In the genomic region with DNA sequence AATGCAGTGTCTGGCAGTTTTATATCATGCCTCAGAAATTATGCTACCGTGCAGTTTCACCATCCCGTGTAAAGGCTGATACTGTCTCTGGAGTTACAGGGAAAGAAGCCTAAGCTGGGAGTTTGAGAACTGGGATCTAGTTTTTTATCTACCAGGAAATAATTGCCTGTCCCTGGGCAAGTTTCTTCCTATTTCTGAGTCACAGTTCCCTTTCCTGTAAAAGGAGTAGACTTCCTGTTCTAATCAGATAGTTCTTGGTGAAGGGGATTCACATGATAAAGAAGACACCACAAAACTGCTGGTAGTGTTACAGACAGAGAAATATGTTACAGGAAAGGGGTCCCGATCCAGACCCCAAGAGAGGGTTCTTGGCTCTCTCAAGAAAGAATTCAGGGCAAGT, we compare ENCODE assay signal across 17 cellular contexts. TPM values are rescaled to one million over a fixed set of nuclear protein-coding genes. Genes with fewer than 3 reads are reported as not detected.
A peak's percentile ranks its signal among the peaks of the same experiment; 100 is the strongest.
DNase-seq lines count a peak whose midpoint lies in the region; ATAC-seq and TF ChIP-seq lines count a peak whose summit lies in the region.
"Had no signal": no experiment of that assay in that cellular context is flagged by ENCODE, and none has a peak within 500 bp of the region (broad histone marks: within the 10 kb centered on the region; RNA-seq: fewer than 3 reads in every experiment).

No MANE protein-coding gene starts in this region.

- no peak overlapping the region for H3K4me3 ChIP-seq in psoas muscle
- H3K4me3 ChIP-seq: neural progenitor cell, tibial nerve had no signal

- H3K4me1 Mint-ChIP-seq in activated CD4-positive, alpha-beta T cell treated with anti-CD3 and anti-CD28 coated beads for 36 hours, result peaks cover 81% of the 10 kb centered on the region
- peaks cover 64% of the 10 kb centered on the region for H3K4me1 Mint-ChIP-seq in central memory CD8-positive, alpha-beta T cell

- CTCF ChIA-PET in activated CD4-positive, alpha-beta T cell treated with anti-CD3 and anti-CD28 coated beads for 36 hours (lab: Charles Lee), result no interaction called here

- DNase-seq in activated CD4-positive, alpha-beta T cell treated with anti-CD3 and anti-CD28 coated beads for 36 hours, result no peak
- no peak for DNase-seq in activated CD4-positive, alpha-beta T cell treated with anti-CD3 and anti-CD28 coated beads for 48 hours
- peak; percentile 44 for DNase-seq in KBM-7
- no peak for DNase-seq in central memory CD8-positive, alpha-beta T cell (ENCODE audit: low spot score in 2 of 2)
- DNase-seq in psoas muscle, result no peak
- DNase-seq in NCI-H82 (lab: John Stamatoyannopoulos, UW), result no peak
- no peak for DNase-seq in posterior vena cava (ENCODE audit: low spot score)
- DNase-seq: aorta; DMS 273 treated with DMSO at 0.1 percent for 48 hours; effector CD4-positive, alpha-beta T cell; glutamatergic neuron; left colon; small intestine; WERI-Rb-1 had no signal

- no peaks in the 10 kb centered on the region for H3K9me3 ChIP-seq in psoas muscle
- H3K9me3 ChIP-seq: tibial nerve had no signal

- H3K27ac ChIP-seq in psoas muscle, result peak overlapping the region; percentile 74
- H3K27ac ChIP-seq: neural progenitor cell, WERI-Rb-1 had no signal

- H3K36me3 ChIP-seq in psoas muscle (ENCODE audit: insufficient read depth in 1 of 2, low read depth in 1 of 2), result peaks cover 7 to 33% of the 10 kb centered on the region in 2 donors
- H3K36me3 ChIP-seq: neural progenitor cell, WERI-Rb-1 had no signal

- peaks cover 12% of the 10 kb centered on the region for H3K9me3 Mint-ChIP-seq in activated CD4-positive, alpha-beta T cell treated with anti-CD3 and anti-CD28 coated beads for 36 hours (ENCODE audit: low read depth)
- H3K9me3 Mint-ChIP-seq in central memory CD8-positive, alpha-beta T cell, result no peaks in the 10 kb centered on the region
- H3K9me3 Mint-ChIP-seq: neural progenitor cell had no signal

- intact Hi-C loops in activated CD4-positive, alpha-beta T cell treated with anti-CD3 and anti-CD28 coated beads for 36 hours (cut with DNase I, micrococcal nuclease), result no loop called here
- intact Hi-C loops in psoas muscle (cut with DNase I), result no loop called here
- intact Hi-C loops in posterior vena cava (cut with DNase I), result no loop called here

- no peaks in the 10 kb centered on the region for H3K27me3 Mint-ChIP-seq in activated CD4-positive, alpha-beta T cell treated with anti-CD3 and anti-CD28 coated beads for 36 hours
- H3K27me3 Mint-ChIP-seq in central memory CD8-positive, alpha-beta T cell, result no peaks in the 10 kb centered on the region

- H3K36me3 Mint-ChIP-seq in activated CD4-positive, alpha-beta T cell treated with anti-CD3 and anti-CD28 coated beads for 36 hours (ENCODE audit: low read depth), result peaks cover 55% of the 10 kb centered on the region
- H3K36me3 Mint-ChIP-seq in central memory CD8-positive, alpha-beta T cell (ENCODE audit: insufficient read depth), result peaks cover 43% of the 10 kb centered on the region

- POLR2A ChIA-PET in activated CD4-positive, alpha-beta T cell treated with anti-CD3 and anti-CD28 coated beads for 36 hours (lab: Charles Lee), result interaction anchor here (0.6 kb wide), 1 partner anchor 19 kb away, joined by 6 read pairs; no protein-coding TSS in a partner anchor

- ATAC-seq in activated CD4-positive, alpha-beta T cell treated with anti-CD3 and anti-CD28 coated beads for 36 hours, result no peak
- no peak for ATAC-seq in central memory CD8-positive, alpha-beta T cell (replicated peaks; ENCODE audit: extremely low read depth, poor library complexity, severe bottlenecking)
- no peak for ATAC-seq in psoas muscle
- ATAC-seq in GM21529 (IDR thresholded peaks at IDR 0.05; ENCODE audit: unreplicated experiment), result no peak
- ATAC-seq: left colon had no signal

- no peak for TF ChIP-seq CTCF in psoas muscle (IDR thresholded peaks at IDR 0.05)

- peaks cover 48% of the 10 kb centered on the region for H3K4me1 ChIP-seq in psoas muscle

- peak overlapping the region; percentile 80 for H3K27ac Mint-ChIP-seq in activated CD4-positive, alpha-beta T cell treated with anti-CD3 and anti-CD28 coated beads for 36 hours
- peak overlapping the region; percentile 68 for H3K27ac Mint-ChIP-seq in central memory CD8-positive, alpha-beta T cell (ENCODE audit: low read depth)
- H3K27ac Mint-ChIP-seq: neural progenitor cell had no signal

- in situ Hi-C loops in KBM-7 (cut with MboI; ENCODE audit: low pct_unique_long_range_greater_than_20kb, low sequenced_read_pairs), result no loop called here

- WGBS in psoas muscle, 3 donors, result 80 to 92% (median 85%) methylated on average over 3 of the region's 3 CpGs

- H3K4me3 Mint-ChIP-seq in activated CD4-positive, alpha-beta T cell treated with anti-CD3 and anti-CD28 coated beads for 36 hours, result no peak overlapping the region
- H3K4me3 Mint-ChIP-seq in central memory CD8-positive, alpha-beta T cell, result no peak overlapping the region
- H3K4me3 Mint-ChIP-seq: neural progenitor cell had no signal

- H3K27me3 ChIP-seq in psoas muscle (ENCODE audit: insufficient read depth in 3 of 3, low read length in 2 of 3), result no peaks in the 10 kb centered on the region
- H3K27me3 ChIP-seq: neural progenitor cell, tibial nerve had no signal

RNA-seq across cellular contexts. Expression of gene HERC3, which starts 17.1 kb away (rescaled TPM):
- total RNA-seq in activated CD4-positive, alpha-beta T cell treated with anti-CD3 and anti-CD28 coated beads for 36 hours, result 10 to 100 TPM; 26.2 to 41.8 TPM
- total RNA-seq in psoas muscle (10 to 100 TPM; 17.7 to 35.8 (median 25.2) TPM), posterior vena cava (10 to 100 TPM; 27.1 to 53.6 TPM)
- polyA plus RNA-seq in psoas muscle, result 10 to 100 TPM in 1 of 3 donors, 1 to 10 TPM in 2; 9.5 to 20.4 (median 9.6) TPM
